In genomic region chr7:30869794-30870491, GRCh38 we compare ENCODE assay signal across 11 cellular contexts. TPM values are rescaled to one million over a fixed set of nuclear protein-coding genes. Genes with fewer than 3 reads are reported as not detected.
A peak's percentile ranks its signal among the peaks of the same experiment; 100 is the strongest.
DNase-seq lines count a peak whose midpoint lies in the region; ATAC-seq lines count a peak whose summit lies in the region.
"Had no signal": no experiment of that assay in that cellular context is flagged by ENCODE, and none has a peak within 500 bp of the region (broad histone marks: within the 10 kb centered on the region; RNA-seq: fewer than 3 reads in every experiment).

No MANE protein-coding gene starts in this region.

- no peaks in the 10 kb centered on the region for H3K4me1 Mint-ChIP-seq in activated naive CD4-positive, alpha-beta T cell treated with anti-CD3 and anti-CD28 coated beads, Interleukin-2, amount 10 ng/mL, durations not matched to agents 7 days and 5 days

- intact Hi-C loops in right cardiac atrium (cut with DNase I): no loop called here

- H3K27me3 ChIP-seq in right cardiac atrium (ENCODE audit: control insufficient read depth, insufficient read depth): no peaks in the 10 kb centered on the region

- peak in 1 of 2 donors; percentile 15 for ATAC-seq in right cardiac atrium
- ATAC-seq in HG02938 (IDR thresholded peaks at IDR 0.05; ENCODE audit: unreplicated experiment): no peak
- ATAC-seq in HG03196 (IDR thresholded peaks at IDR 0.05; ENCODE audit: unreplicated experiment): no peak
- no peak for ATAC-seq in HG02571 (IDR thresholded peaks at IDR 0.05; ENCODE audit: unreplicated experiment)

- H3K4me3 Mint-ChIP-seq in activated naive CD4-positive, alpha-beta T cell treated with anti-CD3 and anti-CD28 coated beads, Interleukin-2, amount 10 ng/mL, durations not matched to agents 7 days and 5 days: no peak overlapping the region

- peak overlapping the region; percentile 34 for H3K27ac ChIP-seq in right cardiac atrium (ENCODE audit: low read length)
- H3K27ac ChIP-seq: SJCRH30, WERI-Rb-1 had no signal

- peaks cover 8% of the 10 kb centered on the region for H3K4me1 ChIP-seq in right cardiac atrium (ENCODE audit: control insufficient read depth, insufficient read depth, low read length)

- H3K27ac Mint-ChIP-seq in activated naive CD4-positive, alpha-beta T cell treated with anti-CD3 and anti-CD28 coated beads, Interleukin-2, amount 10 ng/mL, durations not matched to agents 7 days and 5 days: no peak overlapping the region

- 73% methylated on average over 12 of the region's 12 CpGs for WGBS in right cardiac atrium

- DNase-seq in A172 (ENCODE audit: low spot score) (peak; percentile 64), M059J (ENCODE audit: low read depth) (peak; percentile 28), amniotic stem cell (lab: John Stamatoyannopoulos, UW) (peak; percentile 12), right cardiac atrium (peak; percentile 34 to 72 (median 59))
- no peak for DNase-seq in activated naive CD4-positive, alpha-beta T cell treated with anti-CD3 and anti-CD28 coated beads, Interleukin-2, amount 10 ng/mL, durations not matched to agents 7 days and 5 days
- DNase-seq: NCI-H510A treated with DMSO at 0.1 percent for 48 hours, WERI-Rb-1 had no signal

- H3K9me3 Mint-ChIP-seq in activated naive CD4-positive, alpha-beta T cell treated with anti-CD3 and anti-CD28 coated beads, Interleukin-2, amount 10 ng/mL, durations not matched to agents 7 days and 5 days: no peaks in the 10 kb centered on the region

- no peak overlapping the region for H3K4me3 ChIP-seq in right cardiac atrium (ENCODE audit: low read length)
- H3K4me3 ChIP-seq: SJCRH30 had no signal

- no peaks in the 10 kb centered on the region for H3K36me3 Mint-ChIP-seq in activated naive CD4-positive, alpha-beta T cell treated with anti-CD3 and anti-CD28 coated beads, Interleukin-2, amount 10 ng/mL, durations not matched to agents 7 days and 5 days

- no peaks in the 10 kb centered on the region for H3K27me3 Mint-ChIP-seq in activated naive CD4-positive, alpha-beta T cell treated with anti-CD3 and anti-CD28 coated beads, Interleukin-2, amount 10 ng/mL, durations not matched to agents 7 days and 5 days

- no peaks in the 10 kb centered on the region for H3K9me3 ChIP-seq in right cardiac atrium (ENCODE audit: control insufficient read depth, low read length)
- H3K9me3 ChIP-seq: SJCRH30 had no signal

- CTCF ChIA-PET in activated naive CD4-positive, alpha-beta T cell treated with anti-CD3 and anti-CD28 coated beads, Interleukin-2, amount 10 ng/mL, durations not matched to agents 7 days and 5 days (lab: Charles Lee): no interaction called here

RNA-seq across cellular contexts. Expression of gene AQP1, which starts 41.7 kb away (rescaled TPM):
- 25.1 and 25.9 TPM in 2 replicates for total RNA-seq in A172 (2014; rRNA removed; shearing (Covaris generic))
- total RNA-seq in M059J (2014; rRNA removed; shearing (Covaris generic)): 0.62 and 0.74 TPM in 2 replicates
- total RNA-seq in right cardiac atrium: 100 to 1,000 TPM; 187 to 254 (median 222) TPM
- polyA plus RNA-seq in right cardiac atrium: 216 TPM

Comparison
In these comparisons a context has a peak if more than half of its experiments do, and no peak if none do; other contexts are left out.
1. RNA of gene AQP1, which starts 41.7 kb away (total RNA-seq): 187 to 254 TPM in right cardiac atrium and 25.1 to 25.9 TPM in A172; 0.62 to 0.74 TPM in M059J; every median in the first group is over 10 times any median in the second.